ENCODE assay signal across 8 cellular contexts in the genomic region with DNA sequence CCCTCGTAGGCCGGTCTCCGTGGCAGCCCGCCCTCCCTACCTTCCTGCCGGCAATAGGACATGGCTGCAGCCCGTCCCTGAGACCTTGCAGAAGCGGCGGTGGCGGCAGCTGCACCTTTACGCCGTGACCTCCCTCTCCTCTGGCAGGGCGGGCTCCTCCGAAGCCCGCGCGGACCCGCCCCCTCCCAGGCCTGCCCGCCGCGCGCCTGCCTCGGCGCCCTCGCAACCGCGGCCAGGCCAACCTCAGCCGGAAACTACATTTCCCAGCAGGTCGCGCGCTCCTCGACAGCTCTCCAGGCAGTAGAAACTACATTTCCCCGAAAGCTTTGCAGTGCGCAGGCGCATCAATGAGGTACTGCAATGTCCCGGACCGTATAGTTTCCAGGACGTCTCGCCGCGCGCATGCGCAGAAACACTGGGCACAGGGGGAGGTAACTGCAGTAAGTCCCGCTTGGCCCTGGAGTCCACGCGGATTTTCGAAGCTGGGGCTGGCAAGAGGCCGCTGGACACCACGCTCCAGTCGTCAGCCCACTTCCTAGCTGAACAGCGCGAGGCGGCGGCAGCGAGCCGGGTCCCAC. TPM values are rescaled to one million over a fixed set of nuclear protein-coding genes. Genes with fewer than 3 reads are reported as not detected.
A peak's percentile ranks its signal among the peaks of the same experiment; 100 is the strongest.
DNase-seq lines count a peak whose midpoint lies in the region; ATAC-seq and TF ChIP-seq lines count a peak whose summit lies in the region.

A gene (minus strand): TSS at position 256 of the 578 bp plus-strand sequence. CDS start 194 bp downstream, at position 62.
A gene with protein sequence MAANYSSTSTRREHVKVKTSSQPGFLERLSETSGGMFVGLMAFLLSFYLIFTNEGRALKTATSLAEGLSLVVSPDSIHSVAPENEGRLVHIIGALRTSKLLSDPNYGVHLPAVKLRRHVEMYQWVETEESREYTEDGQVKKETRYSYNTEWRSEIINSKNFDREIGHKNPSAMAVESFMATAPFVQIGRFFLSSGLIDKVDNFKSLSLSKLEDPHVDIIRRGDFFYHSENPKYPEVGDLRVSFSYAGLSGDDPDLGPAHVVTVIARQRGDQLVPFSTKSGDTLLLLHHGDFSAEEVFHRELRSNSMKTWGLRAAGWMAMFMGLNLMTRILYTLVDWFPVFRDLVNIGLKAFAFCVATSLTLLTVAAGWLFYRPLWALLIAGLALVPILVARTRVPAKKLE (plus strand): TSS at position 438 of the 578 bp plus-strand sequence. CDS start 142 bp downstream, outside the sequence.

- peak within 1 kb of the TSS; percentile 93 for H3K27ac ChIP-seq in AG04450 (ENCODE audit: low read depth, low read length)
- H3K27ac ChIP-seq in caudate nucleus (ENCODE audit: low read depth, low read length), result peak within 1 kb of the TSS; percentile 84

- CTCF ChIA-PET in AG04450 (lab: Charles Lee) (interaction anchor here (0.7 to 4.1 kb wide), 10 partner anchors 14 to 467 kb away, joined by 3 to 23 read pairs (median 4); no protein-coding TSS in a partner anchor), activated B cell treated with CpG ODN at 0.5 μM for 24 hours (lab: Charles Lee) (interaction anchor here (2.0 to 3.3 kb wide), 2 partner anchors 54 to 228 kb away, joined by 5 to 12 read pairs; a partner anchor contains a TSS)

- peak within 1 kb of the TSS; percentile 87 for H3K27ac Mint-ChIP-seq in activated B cell treated with CpG ODN at 0.5 μM for 24 hours

- H3K27me3 Mint-ChIP-seq in activated B cell treated with CpG ODN at 0.5 μM for 24 hours, result no peaks in the 10 kb centered on the region

- POLR2A ChIA-PET in AG04450 (lab: Yijun Ruan, JAX) (interaction anchor here (0.8 to 3.2 kb wide), 11 partner anchors 8 to 940 kb away, joined by 3 to 50 read pairs (median 4); a partner anchor contains a TSS), activated B cell treated with CpG ODN at 0.5 μM for 24 hours (lab: Charles Lee) (interaction anchor here (0.9 to 3.9 kb wide), 9 partner anchors 14 to 1283 kb away, joined by 3 to 61 read pairs (median 4); a partner anchor contains a TSS)

- peaks cover 6% of the 10 kb centered on the region; the same call in 1 of the 2 replicates for H3K9me3 ChIP-seq in AG04450 (ENCODE audit: control insufficient read depth, insufficient read depth, low read length)

- peaks cover 40% of the 10 kb centered on the region for H3K4me1 Mint-ChIP-seq in activated B cell treated with CpG ODN at 0.5 μM for 24 hours

- H3K27me3 ChIP-seq in AG04450 (ENCODE audit: control insufficient read depth, insufficient read depth, low read length), result no peaks in the 10 kb centered on the region

- DNase-seq in AG04450 (ENCODE audit: low read depth, low spot score) (peak; percentile 99), NCI-H226 (peak; percentile 99), activated B cell treated with CpG ODN at 0.5 μM for 24 hours (peak; percentile 92), caudate nucleus (lab: John Stamatoyannopoulos, UW) (peak; percentile 77 to 99 (median 98)), inferior parietal cortex (ENCODE audit: extremely low spot score) (peak; percentile 100)
- peak; percentile 94 for DNase-seq in stimulated activated CD4-positive, alpha-beta T cell treated with anti-CD3 and anti-CD28 coated beads, Interleukin-12 subunit alpha, Interleukin-12 subunit beta, amount 100 ng/mL, for 24 hours (ENCODE audit: low read depth in 2 of 2)

- ATAC-seq in GM18909 (IDR thresholded peaks at IDR 0.05; ENCODE audit: poor library complexity, unreplicated experiment) (peak; percentile 86), HG03175 (IDR thresholded peaks at IDR 0.05; ENCODE audit: unreplicated experiment) (peak; percentile 89), activated B cell treated with CpG ODN at 0.5 μM for 24 hours (ENCODE audit: low read depth) (peak; percentile 86)

- TF ChIP-seq CTCF in AG04450 (IDR thresholded peaks at IDR 0.05; ENCODE audit: low read depth, low read length) (no peak), activated B cell treated with CpG ODN at 0.5 μM for 24 hours (IDR thresholded peaks at IDR 0.05) (no peak)

- peaks cover 42% of the 10 kb centered on the region for H3K36me3 Mint-ChIP-seq in activated B cell treated with CpG ODN at 0.5 μM for 24 hours (ENCODE audit: low read depth)

- no peaks in the 10 kb centered on the region for H3K9me3 Mint-ChIP-seq in activated B cell treated with CpG ODN at 0.5 μM for 24 hours

- H3K4me3 Mint-ChIP-seq in activated B cell treated with CpG ODN at 0.5 μM for 24 hours, result peak within 1 kb of the TSS; percentile 94

- intact Hi-C loops in activated B cell treated with CpG ODN at 0.5 μM for 24 hours (cut with micrococcal nuclease), result loop anchor here (1.0 to 10.0 kb wide), 8 partner anchors 20 to 941 kb away; a partner anchor contains a TSS

- peak within 1 kb of the TSS; percentile 99 for H3K4me3 ChIP-seq in AG04450 (ENCODE audit: low read depth, low read length)

RNA-seq across cellular contexts. Expression of the first gene that starts in this region (rescaled TPM):
- 9.8 and 11.4 TPM in 2 replicates for polyA plus RNA-seq in AG04450 (2011; rRNA removed)
- polyA minus RNA-seq in AG04450 (2011; rRNA and poly(A)+ RNA removed), result 3.8 and 4.1 TPM in 2 replicates
- total RNA-seq in activated B cell treated with CpG ODN at 0.5 μM for 24 hours, result 9.2 and 9.8 TPM in 2 replicates

RNA-seq across cellular contexts. Expression of the second gene that starts in this region (rescaled TPM):
- polyA plus RNA-seq in AG04450 (2011; rRNA removed), result 111 and 117 TPM in 2 replicates
- polyA minus RNA-seq in AG04450 (2011; rRNA and poly(A)+ RNA removed), result 75.5 and 95.0 TPM in 2 replicates
- total RNA-seq in activated B cell treated with CpG ODN at 0.5 μM for 24 hours, result 30.7 and 32.3 TPM in 2 replicates

Comparison
In these comparisons a context has a peak if more than half of its experiments do, and no peak if none do; other contexts are left out.
1. Peak in every context shown above with its lines: DNase-seq, ATAC-seq, H3K4me3 ChIP-seq and H3K27ac ChIP-seq.